ENCODE assay signal across 9 cellular contexts in genomic region chr13:67147257-67148218, GRCh38.
DNase-seq lines count a peak whose midpoint lies in the region; ATAC-seq lines count a peak whose summit lies in the region.
"Had no signal": no experiment of that assay in that cellular context is flagged by ENCODE, and none has a peak within 500 bp of the region (broad histone marks: within the 10 kb centered on the region; RNA-seq: fewer than 3 reads in every experiment).

No MANE protein-coding gene starts in this region.

- no peak overlapping the region for H3K27ac Mint-ChIP-seq in activated T-helper 2 cell treated with anti-CD3 and anti-CD28 coated beads, Interferon-gamma antibody, Interleukin-2, Interleukin-4, amounts not matched to agents 10 μg/mL and 5 μg/mL and 100 μg/mL, durations not matched to agents 14 hours and 24 hours and 36 hours

- intact Hi-C loops in activated T-helper 2 cell treated with anti-CD3 and anti-CD28 coated beads, Interferon-gamma antibody, Interleukin-2, Interleukin-4, amounts not matched to agents 10 μg/mL and 5 μg/mL and 100 μg/mL, durations not matched to agents 14 hours and 24 hours and 36 hours (cut with micrococcal nuclease), result no loop called here

- no peaks in the 10 kb centered on the region for H3K4me1 Mint-ChIP-seq in activated T-helper 2 cell treated with anti-CD3 and anti-CD28 coated beads, Interferon-gamma antibody, Interleukin-2, Interleukin-4, amounts not matched to agents 10 μg/mL and 5 μg/mL and 100 μg/mL, durations not matched to agents 14 hours and 24 hours and 36 hours (ENCODE audit: low read depth)

- peak overlapping the region; percentile 11 for H3K27ac ChIP-seq in caudate nucleus (ENCODE audit: low read depth, low read length)
- H3K27ac ChIP-seq in substantia nigra (ENCODE audit: low read depth, low read length, poor library complexity, severe bottlenecking), result peak overlapping the region; percentile 47

- no peaks in the 10 kb centered on the region for H3K27me3 Mint-ChIP-seq in activated T-helper 2 cell treated with anti-CD3 and anti-CD28 coated beads, Interferon-gamma antibody, Interleukin-2, Interleukin-4, amounts not matched to agents 10 μg/mL and 5 μg/mL and 100 μg/mL, durations not matched to agents 14 hours and 24 hours and 36 hours (ENCODE audit: low read depth)

- no peaks in the 10 kb centered on the region for H3K36me3 Mint-ChIP-seq in activated T-helper 2 cell treated with anti-CD3 and anti-CD28 coated beads, Interferon-gamma antibody, Interleukin-2, Interleukin-4, amounts not matched to agents 10 μg/mL and 5 μg/mL and 100 μg/mL, durations not matched to agents 14 hours and 24 hours and 36 hours (ENCODE audit: low read depth)

- ATAC-seq in HG02840 (IDR thresholded peaks at IDR 0.05; ENCODE audit: low FRiP score, unreplicated experiment), result no peak
- ATAC-seq in HG03378 (IDR thresholded peaks at IDR 0.05; ENCODE audit: unreplicated experiment), result no peak

- no peaks in the 10 kb centered on the region for H3K9me3 Mint-ChIP-seq in activated T-helper 2 cell treated with anti-CD3 and anti-CD28 coated beads, Interferon-gamma antibody, Interleukin-2, Interleukin-4, amounts not matched to agents 10 μg/mL and 5 μg/mL and 100 μg/mL, durations not matched to agents 14 hours and 24 hours and 36 hours

- H3K4me3 Mint-ChIP-seq in activated T-helper 2 cell treated with anti-CD3 and anti-CD28 coated beads, Interferon-gamma antibody, Interleukin-2, Interleukin-4, amounts not matched to agents 10 μg/mL and 5 μg/mL and 100 μg/mL, durations not matched to agents 14 hours and 24 hours and 36 hours (ENCODE audit: low read depth), result no peak overlapping the region

- DNase-seq in NCI-H748 (lab: John Stamatoyannopoulos, UW; ENCODE audit: unreplicated experiment) (peak; percentile 13), NCI-H748 treated with DMSO at 0.1 percent for 48 hours (lab: John Stamatoyannopoulos, UW) (no peak), caudate nucleus (lab: John Stamatoyannopoulos, UW) (no peak), kidney tubule cell (ENCODE audit: low spot score) (peak; percentile 65), substantia nigra (lab: John Stamatoyannopoulos, UW) (peak in 2 of 49 donors; percentile 5 to 8)
- DNase-seq in activated T-helper 2 cell treated with anti-CD3 and anti-CD28 coated beads, Interferon-gamma antibody, Interleukin-2, Interleukin-4, amounts not matched to agents 10 μg/mL and 5 μg/mL and 100 μg/mL, durations not matched to agents 14 hours and 24 hours and 36 hours (ENCODE audit: low spot score), result no peak
- DNase-seq: BE2C had no signal

Comparison
In these comparisons a context has a peak if more than half of its experiments do, and no peak if none do; other contexts are left out.
1. DNase-seq: peak in NCI-H748 (single experiment) and kidney tubule cell (single experiment); none in NCI-H748 treated with DMSO at 0.1 percent for 48 hours (single experiment), caudate nucleus (0 of 61) and activated T-helper 2 cell treated with anti-CD3 and anti-CD28 coated beads, Interferon-gamma antibody, Interleukin-2, Interleukin-4, amounts not matched to agents 10 μg/mL and 5 μg/mL and 100 μg/mL, durations not matched to agents 14 hours and 24 hours and 36 hours (single experiment).